In genomic region chr1:40344597-40344996, GRCh38 we compare ENCODE assay signal across 8 cellular contexts. TPM values are rescaled to one million over a fixed set of nuclear protein-coding genes. Genes with fewer than 3 reads are reported as not detected.
DNase-seq lines count a peak whose midpoint lies in the region; ATAC-seq and TF ChIP-seq lines count a peak whose summit lies in the region.

No MANE protein-coding gene starts in this region.

- no peaks in the 10 kb centered on the region for H3K4me1 ChIP-seq in gastroesophageal sphincter
- no peaks in the 10 kb centered on the region for H3K4me1 ChIP-seq in gastrocnemius medialis

- TF ChIP-seq CTCF in gastroesophageal sphincter (IDR thresholded peaks at IDR 0.05) (no peak), gastrocnemius medialis (IDR thresholded peaks at IDR 0.05 in 4 of 5, conservative IDR thresholded peaks at IDR 0.05 in 1 of 5) (no peak)

- intact Hi-C loops in gastrocnemius medialis (cut with DNase I; ENCODE audit: low total_unique reads): no loop called here

- no peaks in the 10 kb centered on the region for H3K9me3 ChIP-seq in gastroesophageal sphincter
- H3K9me3 ChIP-seq in gastrocnemius medialis: no peaks in the 10 kb centered on the region

- peak; percentile 24 for DNase-seq in stimulated activated CD4-positive, alpha-beta T cell treated with anti-CD3 and anti-CD28 coated beads, Interleukin-15, amount 100 ng/mL, for 24 hours
- DNase-seq in stimulated activated CD4-positive, alpha-beta T cell treated with anti-CD3 and anti-CD28 coated beads, Interleukin-2, amount 100 ng/mL, for 48 hours: no peak
- DNase-seq in activated CD4-positive, alpha-beta T cell treated with anti-CD3 and anti-CD28 coated beads for 48 hours: peak; percentile 34
- DNase-seq in gastrocnemius medialis: peak; percentile 20 to 36
- DNase-seq in NCI-H2029 (lab: John Stamatoyannopoulos, UW): no peak
- DNase-seq in T1000 (lab: John Stamatoyannopoulos, UW): no peak

- H3K36me3 ChIP-seq in gastroesophageal sphincter: no peaks in the 10 kb centered on the region
- no peaks in the 10 kb centered on the region for H3K36me3 ChIP-seq in gastrocnemius medialis

- TF ChIP-seq POLR2A in gastroesophageal sphincter (IDR thresholded peaks at IDR 0.05): no peak
- TF ChIP-seq POLR2A in gastrocnemius medialis (IDR thresholded peaks at IDR 0.05): no peak
- TF ChIP-seq POLR2A in GM18505 (IDR thresholded peaks at IDR 0.05; ENCODE audit: borderline replicate concordance, extremely low read depth, insufficient read depth, insufficient read length): no peak

- TF ChIP-seq EP300 in gastroesophageal sphincter (IDR thresholded peaks at IDR 0.05): no peak

- WGBS in gastroesophageal sphincter (ENCODE audit: low coverage in 1 of 2), 2 donors: 5 to 9% methylated on average over 4 to 5 of the region's 6 CpGs

- H3K27ac ChIP-seq in gastroesophageal sphincter (no peak overlapping the region), gastrocnemius medialis (no peak overlapping the region)

- H3K4me3 ChIP-seq in gastroesophageal sphincter: no peak overlapping the region
- H3K4me3 ChIP-seq in gastrocnemius medialis: peak overlapping the region in 1 of 4 donors; percentile 11

- H3K27me3 ChIP-seq in gastroesophageal sphincter (peaks cover 4% of the 10 kb centered on the region), gastrocnemius medialis (no peaks in the 10 kb centered on the region)

- in situ Hi-C loops in gastrocnemius medialis (cut with MboI; ENCODE audit: low sequenced_read_pairs in 4 of 4): loop anchor here in 1 of 4 donors (10.0 kb wide), 1 partner anchor 60 kb away; no protein-coding TSS in a partner anchor

- peak; percentile 60 for ATAC-seq in gastroesophageal sphincter
- no peak for ATAC-seq in gastrocnemius medialis
- no peak for ATAC-seq in GM18505 (IDR thresholded peaks at IDR 0.05; ENCODE audit: unreplicated experiment)

RNA-seq across cellular contexts. Expression of gene COL9A2, which starts 27.5 kb away (rescaled TPM):
- total RNA-seq in gastroesophageal sphincter (10 to 100 TPM in 1 of 4 donors, 1 to 10 TPM in 3; 1.6 to 12.0 (median 4.9) TPM), gastrocnemius medialis (1 to 10 TPM in 1 of 4 donors, under 1 TPM in 1, not detected in 2; 0.07 to 8.9 TPM)

RNA-seq across cellular contexts. Expression of gene SMAP2, which starts 28.9 kb away (rescaled TPM):
- 10 to 100 TPM; 19.9 to 43.2 (median 26.6) TPM for total RNA-seq in gastroesophageal sphincter
- 100 to 1,000 TPM in 1 of 4 donors, 10 to 100 TPM in 3; 14.9 to 121 (median 47.5) TPM for total RNA-seq in gastrocnemius medialis

Comparison
In these comparisons a context has a peak if more than half of its experiments do, and no peak if none do; other contexts are left out.
1. DNase-seq: peak in stimulated activated CD4-positive, alpha-beta T cell treated with anti-CD3 and anti-CD28 coated beads, Interleukin-15, amount 100 ng/mL, for 24 hours (single experiment), activated CD4-positive, alpha-beta T cell treated with anti-CD3 and anti-CD28 coated beads for 48 hours (single experiment) and gastrocnemius medialis (2 of 2); none in stimulated activated CD4-positive, alpha-beta T cell treated with anti-CD3 and anti-CD28 coated beads, Interleukin-2, amount 100 ng/mL, for 48 hours (0 of 2), NCI-H2029 (single experiment) and T1000 (single experiment).